Comparison of ENCODE assay signal across 22 cellular contexts in the genomic region with DNA sequence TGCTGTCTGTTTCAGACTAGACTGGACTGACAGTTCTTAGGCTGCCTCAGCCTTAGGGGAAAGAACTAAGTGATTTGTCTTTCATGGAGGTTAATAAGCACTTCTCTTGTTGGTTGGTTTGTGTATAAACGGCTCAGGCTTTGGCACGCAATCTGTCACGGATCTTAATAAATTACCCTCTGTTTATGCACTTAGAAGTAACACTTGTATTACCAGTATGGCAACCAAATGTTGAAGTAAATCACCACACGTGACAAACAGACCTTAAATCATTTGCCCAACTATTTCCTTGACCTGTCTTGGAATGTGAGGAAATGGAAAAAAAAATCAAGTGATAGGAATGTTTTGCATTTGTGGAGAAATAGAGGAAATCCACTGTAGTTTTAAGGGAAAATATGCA.
"Had no signal": no experiment of that assay in that cellular context is flagged by ENCODE, and none has a peak within 500 bp of the region (broad histone marks: within the 10 kb centered on the region; RNA-seq: fewer than 3 reads in every experiment).

No MANE protein-coding gene starts in this region.

- H3K27me3 ChIP-seq: esophagus squamous epithelium, foreskin keratinocyte, neural progenitor cell, ovary, thyroid gland had no signal

- H3K27me3 Mint-ChIP-seq: activated CD4-positive, alpha-beta memory T cell treated with anti-CD3 and anti-CD28 coated beads for 36 hours; activated CD8-positive, alpha-beta memory T cell treated with anti-CD3 and anti-CD28 coated beads, Interleukin-2, amount 10 ng/mL, durations not matched to agents 7 days and 5 days; activated naive CD4-positive, alpha-beta T cell treated with anti-CD3 and anti-CD28 coated beads, Interleukin-2, amount 10 ng/mL, durations not matched to agents 7 days and 5 days; naive B cell; stimulated activated naive B cell treated with anti-CD40 and anti-IgM and Interleukin-4, amounts not matched to agents 10 μg/mL and 1 μg/mL and 100 μg/mL, for 72 hours had no signal

- H3K9me3 ChIP-seq: esophagus squamous epithelium, lower lobe of right lung, ovary, thyroid gland had no signal

- H3K27ac ChIP-seq: dorsolateral prefrontal cortex, esophagus squamous epithelium, foreskin keratinocyte, lower lobe of right lung, neural progenitor cell, ovary, thyroid gland, VCaP had no signal

- FAIRE-seq: urothelium cell line had no signal

- H3K4me2 ChIP-seq: neural progenitor cell had no signal

- H3K9ac ChIP-seq: neural progenitor cell had no signal

- H2AFZ ChIP-seq: neural progenitor cell had no signal

- H3K36me3 ChIP-seq: esophagus squamous epithelium, lower lobe of right lung, neural progenitor cell, ovary, thyroid gland had no signal

- H3K9me3 Mint-ChIP-seq: activated CD4-positive, alpha-beta memory T cell treated with anti-CD3 and anti-CD28 coated beads for 36 hours; activated naive CD4-positive, alpha-beta T cell treated with anti-CD3 and anti-CD28 coated beads, Interleukin-2, amount 10 ng/mL, durations not matched to agents 7 days and 5 days; neural progenitor cell; stimulated activated naive B cell treated with anti-CD40 and anti-IgM and Interleukin-4, amounts not matched to agents 10 μg/mL and 1 μg/mL and 100 μg/mL, for 72 hours had no signal

- H3K36me3 Mint-ChIP-seq: activated CD4-positive, alpha-beta memory T cell treated with anti-CD3 and anti-CD28 coated beads for 36 hours; activated CD8-positive, alpha-beta memory T cell treated with anti-CD3 and anti-CD28 coated beads, Interleukin-2, amount 10 ng/mL, durations not matched to agents 7 days and 5 days; activated naive CD4-positive, alpha-beta T cell treated with anti-CD3 and anti-CD28 coated beads, Interleukin-2, amount 10 ng/mL, durations not matched to agents 7 days and 5 days; immature natural killer cell; naive B cell; neural progenitor cell; stimulated activated naive B cell treated with anti-CD40 and anti-IgM and Interleukin-4, amounts not matched to agents 10 μg/mL and 1 μg/mL and 100 μg/mL, for 72 hours had no signal

- ATAC-seq: activated CD8-positive, alpha-beta memory T cell treated with anti-CD3 and anti-CD28 coated beads, Interleukin-2, amount 10 ng/mL, durations not matched to agents 7 days and 5 days; foreskin keratinocyte; left cardiac atrium; lower lobe of right lung; stimulated activated naive B cell treated with anti-CD40 and anti-IgM and Interleukin-4, amounts not matched to agents 10 μg/mL and 1 μg/mL and 100 μg/mL, for 72 hours had no signal

- DNase-seq: activated CD4-positive, alpha-beta memory T cell treated with anti-CD3 and anti-CD28 coated beads for 36 hours; activated CD4-positive, alpha-beta T cell treated with anti-CD3 and anti-CD28 coated beads for 1 hour; activated CD8-positive, alpha-beta memory T cell treated with anti-CD3 and anti-CD28 coated beads, Interleukin-2, amount 10 ng/mL, durations not matched to agents 7 days and 5 days; activated naive CD4-positive, alpha-beta T cell treated with anti-CD3 and anti-CD28 coated beads, Interleukin-2, amount 10 ng/mL, durations not matched to agents 7 days and 5 days; activated T-cell treated with anti-CD3 and anti-CD28 coated beads, Interleukin-2, amount 50 U/mL, for 1 hour; dorsolateral prefrontal cortex; endodermal cell; esophagus squamous epithelium; head of caudate nucleus; immature natural killer cell; left cardiac atrium; lower lobe of right lung; naive B cell; ovary; stimulated activated CD4-positive, alpha-beta T cell treated with anti-CD3 and anti-CD28 coated beads, Interleukin-15, amount 100 ng/mL, for 24 hours; stimulated activated CD4-positive, alpha-beta T cell treated with anti-CD3 and anti-CD28 coated beads, Interleukin-4, amount 100 ng/mL, for 1 hour; stimulated activated naive B cell treated with anti-CD40 and anti-IgM and Interleukin-4, amounts not matched to agents 10 μg/mL and 1 μg/mL and 100 μg/mL, for 72 hours; thyroid gland had no signal

- H3K4me1 Mint-ChIP-seq: activated CD8-positive, alpha-beta memory T cell treated with anti-CD3 and anti-CD28 coated beads, Interleukin-2, amount 10 ng/mL, durations not matched to agents 7 days and 5 days; activated naive CD4-positive, alpha-beta T cell treated with anti-CD3 and anti-CD28 coated beads, Interleukin-2, amount 10 ng/mL, durations not matched to agents 7 days and 5 days; endodermal cell; immature natural killer cell; naive B cell; neural progenitor cell; stimulated activated naive B cell treated with anti-CD40 and anti-IgM and Interleukin-4, amounts not matched to agents 10 μg/mL and 1 μg/mL and 100 μg/mL, for 72 hours had no signal

- H3K4me3 Mint-ChIP-seq: activated CD4-positive, alpha-beta memory T cell treated with anti-CD3 and anti-CD28 coated beads for 36 hours; activated CD8-positive, alpha-beta memory T cell treated with anti-CD3 and anti-CD28 coated beads, Interleukin-2, amount 10 ng/mL, durations not matched to agents 7 days and 5 days; activated naive CD4-positive, alpha-beta T cell treated with anti-CD3 and anti-CD28 coated beads, Interleukin-2, amount 10 ng/mL, durations not matched to agents 7 days and 5 days; endodermal cell; immature natural killer cell; naive B cell; neural progenitor cell; stimulated activated naive B cell treated with anti-CD40 and anti-IgM and Interleukin-4, amounts not matched to agents 10 μg/mL and 1 μg/mL and 100 μg/mL, for 72 hours had no signal

- H3K4me1 ChIP-seq: esophagus squamous epithelium, foreskin keratinocyte, lower lobe of right lung, neural progenitor cell, thyroid gland had no signal

- H3K4me3 ChIP-seq: dorsolateral prefrontal cortex, esophagus squamous epithelium, lower lobe of right lung, neural progenitor cell, ovary, thyroid gland had no signal

- H3K27ac Mint-ChIP-seq: activated CD4-positive, alpha-beta memory T cell treated with anti-CD3 and anti-CD28 coated beads for 36 hours; activated CD8-positive, alpha-beta memory T cell treated with anti-CD3 and anti-CD28 coated beads, Interleukin-2, amount 10 ng/mL, durations not matched to agents 7 days and 5 days; activated naive CD4-positive, alpha-beta T cell treated with anti-CD3 and anti-CD28 coated beads, Interleukin-2, amount 10 ng/mL, durations not matched to agents 7 days and 5 days; endodermal cell; immature natural killer cell; naive B cell; neural progenitor cell; stimulated activated naive B cell treated with anti-CD40 and anti-IgM and Interleukin-4, amounts not matched to agents 10 μg/mL and 1 μg/mL and 100 μg/mL, for 72 hours had no signal
